8 cellular contexts compared by ENCODE assay signal in the genomic region with DNA sequence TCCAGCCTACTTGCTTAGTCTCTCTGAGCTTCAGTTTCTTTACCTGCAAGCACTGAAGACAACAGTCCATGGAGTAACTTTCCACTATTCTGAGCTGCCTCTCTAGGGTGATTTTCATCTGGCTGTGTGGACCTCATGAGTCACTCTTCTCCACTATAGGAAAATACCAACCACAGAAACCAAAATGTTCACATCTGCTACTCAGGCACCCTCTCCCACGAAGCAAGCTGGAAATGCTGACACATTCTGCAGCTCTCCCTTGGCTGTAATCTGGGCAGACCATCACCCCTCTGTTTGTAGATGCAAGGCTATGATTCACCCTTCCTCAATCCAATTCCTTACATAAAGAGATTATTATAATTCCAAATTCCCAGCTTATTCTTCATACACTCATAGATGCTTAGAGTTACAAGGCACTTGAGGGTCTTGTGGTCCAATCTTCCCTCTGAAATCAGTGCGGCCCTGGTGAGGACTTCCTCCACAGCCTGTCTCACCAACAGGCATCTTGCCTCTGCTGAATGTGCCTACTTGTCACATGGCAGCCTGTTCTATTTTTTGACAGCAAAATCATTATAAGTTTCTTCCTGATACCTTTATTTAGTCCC.
DNase-seq lines count a peak whose midpoint lies in the region; ATAC-seq and TF ChIP-seq lines count a peak whose summit lies in the region.

No MANE protein-coding gene starts in this region.

- H3K27ac ChIP-seq in AG04450 (ENCODE audit: low read depth, low read length): peak overlapping the region; percentile 91
- H3K27ac ChIP-seq in SK-N-SH (ENCODE audit: low read depth in 2 of 2, low read length in 1 of 2): peak overlapping the region in 1 of 2 experiments; percentile 94; a peak in 2 of 4 replicates
- peak overlapping the region; percentile 36 for H3K27ac ChIP-seq in hepatocyte

- peak; percentile 98 for ATAC-seq in GM18870 (IDR thresholded peaks at IDR 0.05; ENCODE audit: unreplicated experiment)
- peak; percentile 87 for ATAC-seq in HG03095 (IDR thresholded peaks at IDR 0.05; ENCODE audit: unreplicated experiment)

- POLR2A ChIA-PET in AG04450 (lab: Yijun Ruan, JAX) (interaction anchor here (0.6 to 1.6 kb wide), 6 partner anchors 9 to 541 kb away, joined by 3 to 8 read pairs (median 4); partner anchors contain the start of gene PDGFRA), SK-N-SH (lab: Yijun Ruan, JAX) (interaction anchor here (0.8 kb wide), 1 partner anchor 14 kb away, joined by 3 read pairs; no protein-coding TSS in a partner anchor)

- H2AFZ ChIP-seq in SK-N-SH (ENCODE audit: low read depth) (no peak overlapping the region), hepatocyte (no peak overlapping the region)

- DNase-seq in AG04450 (ENCODE audit: low read depth, low spot score) (peak; percentile 98), SK-N-SH (peak; percentile 3), hepatocyte (ENCODE audit: low spot score) (peak; percentile 55), endothelial cell (ENCODE audit: low spot score) (no peak), SHP77 treated with DMSO at 0.1 percent for 48 hours (lab: John Stamatoyannopoulos, UW) (no peak), NCI-H2196 treated with DMSO at 0.1 percent for 48 hours (lab: John Stamatoyannopoulos, UW; ENCODE audit: unreplicated experiment) (no peak)

- no peak overlapping the region for H3K27ac Mint-ChIP-seq in endothelial cell (ENCODE audit: unreplicated experiment)

- H4K20me1 ChIP-seq in SK-N-SH (ENCODE audit: insufficient read depth): no peaks in the 10 kb centered on the region
- no peaks in the 10 kb centered on the region for H4K20me1 ChIP-seq in hepatocyte (ENCODE audit: insufficient read depth, poor library complexity, severe bottlenecking)

- H3K4me1 ChIP-seq in SK-N-SH (ENCODE audit: control insufficient read depth in 1 of 2, insufficient read depth in 2 of 2, low read depth in 1 of 2, low read length in 1 of 2) (peaks cover 0 to 16% of the 10 kb centered on the region in 2 experiments; a peak in 3 of 4 replicates), hepatocyte (ENCODE audit: insufficient read depth) (no peaks in the 10 kb centered on the region)

- CTCF ChIA-PET in AG04450 (lab: Charles Lee) (interaction anchor here (0.6 to 1.4 kb wide), 6 partner anchors 17 to 672 kb away, joined by 3 to 5 read pairs (median 3); no protein-coding TSS in a partner anchor), SK-N-SH (lab: Yijun Ruan, JAX) (interaction anchor here (0.9 kb wide), 1 partner anchor 18 kb away, joined by 3 read pairs; no protein-coding TSS in a partner anchor)

- H3K36me3 ChIP-seq in SK-N-SH (replicated peaks in 1 of 2; ENCODE audit: control insufficient read depth in 1 of 2, insufficient read depth in 2 of 2, low read length in 1 of 2) (no peaks in the 10 kb centered on the region), hepatocyte (replicated peaks; ENCODE audit: insufficient read depth, low read depth) (no peaks in the 10 kb centered on the region)

- H3K9ac ChIP-seq in SK-N-SH: peak overlapping the region; percentile 23; the same call in 1 of the 2 replicates

- H3K27me3 ChIP-seq in AG04450 (ENCODE audit: control insufficient read depth, insufficient read depth, low read length): no peaks in the 10 kb centered on the region
- no peaks in the 10 kb centered on the region for H3K27me3 ChIP-seq in SK-N-SH (ENCODE audit: insufficient read depth)
- no peaks in the 10 kb centered on the region for H3K27me3 ChIP-seq in hepatocyte

- no peaks in the 10 kb centered on the region for H3K79me2 ChIP-seq in SK-N-SH (ENCODE audit: insufficient read depth)
- no peaks in the 10 kb centered on the region for H3K79me2 ChIP-seq in hepatocyte

- 0% methylated on average over 2 of the region's 2 CpGs for WGBS in SK-N-SH (ENCODE audit: low lambda C conversion rate)
- 71% methylated on average over 2 of the region's 2 CpGs for WGBS in hepatocyte (ENCODE audit: low lambda C conversion rate, missing lambda C conversion rate)

- no peaks in the 10 kb centered on the region for H3K36me3 Mint-ChIP-seq in endothelial cell (ENCODE audit: low read depth, unreplicated experiment)

- peak; percentile 62 to 99 for TF ChIP-seq EP300 in SK-N-SH (IDR thresholded peaks at IDR 0.05; ENCODE audit: borderline replicate concordance in 1 of 2, low read depth in 1 of 2, low read length in 1 of 2)

- H3K4me2 ChIP-seq in SK-N-SH (peak overlapping the region; percentile 36), hepatocyte (no peak overlapping the region)

- H3K9me2 ChIP-seq in SK-N-SH (no peaks in the 10 kb centered on the region), hepatocyte (replicated peaks; ENCODE audit: insufficient read depth) (no peaks in the 10 kb centered on the region)

- H3K9me3 ChIP-seq in AG04450 (ENCODE audit: control insufficient read depth, insufficient read depth, low read length) (no peaks in the 10 kb centered on the region), SK-N-SH (no peaks in the 10 kb centered on the region), hepatocyte (ENCODE audit: low read depth) (no peaks in the 10 kb centered on the region)

- no peaks in the 10 kb centered on the region for H3K9me3 Mint-ChIP-seq in endothelial cell (ENCODE audit: unreplicated experiment)

- H3K4me3 ChIP-seq in AG04450 (ENCODE audit: low read depth, low read length) (no peak overlapping the region), SK-N-SH (ENCODE audit: low read depth in 2 of 2, low read length in 1 of 2) (no peak overlapping the region), hepatocyte (no peak overlapping the region)

- H3K27me3 Mint-ChIP-seq in endothelial cell (ENCODE audit: unreplicated experiment): peaks cover 2% of the 10 kb centered on the region

- H3K4me1 Mint-ChIP-seq in endothelial cell (ENCODE audit: unreplicated experiment): no peaks in the 10 kb centered on the region

- H3F3A ChIP-seq in SK-N-SH (replicated peaks; ENCODE audit: insufficient read depth): peaks cover 18% of the 10 kb centered on the region

- TF ChIP-seq CTCF in AG04450 (IDR thresholded peaks at IDR 0.05; ENCODE audit: low read depth, low read length) (no peak), SK-N-SH (IDR thresholded peaks at IDR 0.05) (no peak), hepatocyte (IDR thresholded peaks at IDR 0.05; ENCODE audit: poor library complexity) (no peak), endothelial cell (IDR thresholded peaks at IDR 0.05; ENCODE audit: unreplicated experiment) (no peak)

- TF ChIP-seq RAD21 in SK-N-SH (IDR thresholded peaks at IDR 0.05; ENCODE audit: low read length): no peak

- no peak overlapping the region for H3K4me3 Mint-ChIP-seq in endothelial cell (ENCODE audit: unreplicated experiment)

TF ChIP-seq in SK-N-SH, 30 proteins besides CTCF, POLR2A, EP300 and RAD21 (continues in another document):
- TF ChIP-seq TEAD4 (IDR thresholded peaks at IDR 0.05; ENCODE audit: borderline replicate concordance, insufficient read depth) (peak; percentile 97), FOXJ3 (CRISPR knock-in tag; IDR thresholded peaks at IDR 0.05) (no peak), FOXM1 (IDR thresholded peaks at IDR 0.05; ENCODE audit: low read depth) (peak; percentile 87; the same call in 1 of the 2 replicates), SIN3A (IDR thresholded peaks at IDR 0.05; ENCODE audit: borderline replicate concordance, low read depth, low read length) (peak; percentile 81; the same call in 1 of the 2 replicates), MAX (IDR thresholded peaks at IDR 0.05; ENCODE audit: low read depth) (peak; percentile 89), TCF12 (IDR thresholded peaks at IDR 0.05) (peak; percentile 99), POLR2AphosphoS5 (IDR thresholded peaks at IDR 0.05; ENCODE audit: low read depth, low read length) (peak; percentile 85; the same call in 1 of the 2 replicates), NFIC (IDR thresholded peaks at IDR 0.05; ENCODE audit: borderline replicate concordance) (peak; percentile 94), FOSL2 (IDR thresholded peaks at IDR 0.05; ENCODE audit: borderline replicate concordance, low read depth) (peak; percentile 97), MXI1 (IDR thresholded peaks at IDR 0.05; ENCODE audit: low read depth, low read length) (no peak), RFX5 (IDR thresholded peaks at IDR 0.05; ENCODE audit: low read length) (no peak), GABPA (IDR thresholded peaks at IDR 0.05; ENCODE audit: low read depth) (no peak), NRF1 (IDR thresholded peaks at IDR 0.05; ENCODE audit: low read depth, low read length) (no peak), MEF2A (IDR thresholded peaks at IDR 0.05; ENCODE audit: borderline replicate concordance, low read depth) (peak; percentile 47; the same call in 1 of the 2 replicates), SMC3 (IDR thresholded peaks at IDR 0.05; ENCODE audit: low read depth, low read length) (no peak), TAF1 (IDR thresholded peaks at IDR 0.05; ENCODE audit: borderline replicate concordance, low read depth, low read length) (peak; percentile 43; the same call in 1 of the 2 replicates)
- TF ChIP-seq, protein P1, sequence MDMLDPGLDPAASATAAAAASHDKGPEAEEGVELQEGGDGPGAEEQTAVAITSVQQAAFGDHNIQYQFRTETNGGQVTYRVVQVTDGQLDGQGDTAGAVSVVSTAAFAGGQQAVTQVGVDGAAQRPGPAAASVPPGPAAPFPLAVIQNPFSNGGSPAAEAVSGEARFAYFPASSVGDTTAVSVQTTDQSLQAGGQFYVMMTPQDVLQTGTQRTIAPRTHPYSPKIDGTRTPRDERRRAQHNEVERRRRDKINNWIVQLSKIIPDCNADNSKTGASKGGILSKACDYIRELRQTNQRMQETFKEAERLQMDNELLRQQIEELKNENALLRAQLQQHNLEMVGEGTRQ (IDR thresholded peaks at IDR 0.05; ENCODE audit: borderline replicate concordance, low read depth, low read length): no peak
- TF ChIP-seq, protein P2, sequence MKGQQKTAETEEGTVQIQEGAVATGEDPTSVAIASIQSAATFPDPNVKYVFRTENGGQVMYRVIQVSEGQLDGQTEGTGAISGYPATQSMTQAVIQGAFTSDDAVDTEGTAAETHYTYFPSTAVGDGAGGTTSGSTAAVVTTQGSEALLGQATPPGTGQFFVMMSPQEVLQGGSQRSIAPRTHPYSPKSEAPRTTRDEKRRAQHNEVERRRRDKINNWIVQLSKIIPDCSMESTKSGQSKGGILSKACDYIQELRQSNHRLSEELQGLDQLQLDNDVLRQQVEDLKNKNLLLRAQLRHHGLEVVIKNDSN (IDR thresholded peaks at IDR 0.05; ENCODE audit: borderline replicate concordance, low read depth): 0 out of 2 replicates have a peak, but pooled peaks have one; percentile 11

Comparison
In these comparisons a context has a peak if more than half of its experiments do, and no peak if none do; other contexts are left out.
1. DNase-seq: peak in AG04450 (single experiment), SK-N-SH (single experiment) and hepatocyte (single experiment); none in endothelial cell (single experiment), SHP77 treated with DMSO at 0.1 percent for 48 hours (single experiment) and NCI-H2196 treated with DMSO at 0.1 percent for 48 hours (single experiment).